In the genomic region with DNA sequence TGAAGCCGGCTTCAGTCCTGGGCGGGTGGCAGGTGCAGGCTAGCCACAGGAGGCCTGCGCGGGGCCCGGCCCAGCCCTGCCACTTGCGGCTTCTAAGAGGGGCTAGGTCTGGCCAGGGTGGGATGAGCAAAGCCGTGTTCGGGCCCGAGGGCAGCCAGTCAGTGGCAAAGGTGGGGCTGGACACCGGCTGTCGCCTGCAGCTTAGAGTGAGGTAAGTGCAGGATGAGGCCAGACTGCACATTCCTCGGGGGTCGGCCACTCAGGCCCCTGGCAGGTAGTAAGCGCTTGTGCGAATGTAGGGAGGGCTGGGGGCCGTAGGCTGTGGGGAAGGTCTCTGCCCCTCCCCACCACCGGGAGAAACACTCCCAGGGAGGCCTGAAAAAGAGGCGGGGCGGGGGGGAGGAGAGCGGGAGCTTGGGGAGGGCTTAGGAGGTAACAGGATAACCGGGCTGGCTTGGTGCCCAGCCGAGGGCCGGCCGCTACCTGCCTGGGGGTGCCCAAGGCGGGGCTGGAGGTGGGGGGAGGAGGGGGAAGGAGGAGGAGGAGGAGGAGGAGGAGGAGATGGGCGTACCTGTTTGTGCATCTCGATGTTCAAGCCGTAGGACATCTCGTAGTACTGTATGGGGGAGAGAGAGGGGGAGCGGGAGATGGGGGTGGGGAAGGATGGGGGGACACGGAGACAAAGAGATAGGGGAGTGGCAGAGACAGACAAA, we compare ENCODE assay signal across 9 cellular contexts. TPM values are rescaled to one million over a fixed set of nuclear protein-coding genes. Genes with fewer than 3 reads are reported as not detected.
A peak's percentile ranks its signal among the peaks of the same experiment; 100 is the strongest.
DNase-seq lines count a peak whose midpoint lies in the region; ATAC-seq and TF ChIP-seq lines count a peak whose summit lies in the region.
"Had no signal": no experiment of that assay in that cellular context is flagged by ENCODE, and none has a peak within 500 bp of the region (broad histone marks: within the 10 kb centered on the region; RNA-seq: fewer than 3 reads in every experiment).

No MANE protein-coding gene starts in this region.

- peaks cover 78% of the 10 kb centered on the region for H3K36me3 ChIP-seq in lower lobe of right lung
- peaks cover 23% of the 10 kb centered on the region for H3K36me3 ChIP-seq in MG63

- CTCF ChIA-PET in WTC11 (lab: Charles Lee), result interaction anchor here (1.5 to 1.6 kb wide), 3 partner anchors 20 to 53 kb away, joined by 5 to 6 read pairs (median 5); no protein-coding TSS in a partner anchor
- CTCF ChIA-PET in activated CD4-positive, alpha-beta T cell treated with anti-CD3 and anti-CD28 coated beads for 36 hours (lab: Charles Lee), result no interaction called here
- CTCF ChIA-PET in GM10248 (lab: Yijun Ruan, JAX), result interaction anchor here (4.7 kb wide), 1 partner anchor 20 kb away, joined by 20 read pairs; no protein-coding TSS in a partner anchor

- TF ChIP-seq CTCF in WTC11 (IDR thresholded peaks at IDR 0.05) (no peak), lower lobe of right lung (IDR thresholded peaks at IDR 0.05) (no peak), GM10248 (IDR thresholded peaks at IDR 0.05; ENCODE audit: control extremely low read depth, extremely low read depth, low read depth, missing control alignments) (no peak)

- H3K27me3 ChIP-seq in lower lobe of right lung (ENCODE audit: low read depth) (no peaks in the 10 kb centered on the region), MG63 (no peaks in the 10 kb centered on the region)

- no peak overlapping the region; the same call in 1 of the 2 replicates for H3K4me3 Mint-ChIP-seq in WTC11
- no peak overlapping the region for H3K4me3 Mint-ChIP-seq in activated CD4-positive, alpha-beta T cell treated with anti-CD3 and anti-CD28 coated beads for 36 hours
- H3K4me3 Mint-ChIP-seq: activated T-cell treated with anti-CD3 and anti-CD28 coated beads, Interleukin-2, amount 50 U/mL, for 72 hours had no signal

- peaks cover 20% of the 10 kb centered on the region for H3K36me3 Mint-ChIP-seq in WTC11
- H3K36me3 Mint-ChIP-seq in activated CD4-positive, alpha-beta T cell treated with anti-CD3 and anti-CD28 coated beads for 36 hours (ENCODE audit: low read depth), result peaks cover 47% of the 10 kb centered on the region

- intact Hi-C loops in lower lobe of right lung (cut with DNase I), result no loop called here
- intact Hi-C loops in activated CD4-positive, alpha-beta T cell treated with anti-CD3 and anti-CD28 coated beads for 36 hours (cut with DNase I, micrococcal nuclease), result no loop called here

- H3K9me3 Mint-ChIP-seq in WTC11, result no peaks in the 10 kb centered on the region
- H3K9me3 Mint-ChIP-seq in activated CD4-positive, alpha-beta T cell treated with anti-CD3 and anti-CD28 coated beads for 36 hours (ENCODE audit: low read depth), result no peaks in the 10 kb centered on the region
- H3K9me3 Mint-ChIP-seq: activated T-cell treated with anti-CD3 and anti-CD28 coated beads, Interleukin-2, amount 50 U/mL, for 72 hours had no signal

- DNase-seq in A172 (ENCODE audit: low spot score), result peak; percentile 44
- DNase-seq in NCI-H128 (lab: John Stamatoyannopoulos, UW; ENCODE audit: unreplicated experiment), result peak; percentile 76
- DNase-seq in WTC11 (ENCODE audit: low spot score), result peak; percentile 55
- DNase-seq in lower lobe of right lung, result peak; percentile 77
- no peak for DNase-seq in activated CD4-positive, alpha-beta T cell treated with anti-CD3 and anti-CD28 coated beads for 36 hours
- DNase-seq in MG63, result no peak
- no peak for DNase-seq in GM10248 (ENCODE audit: extremely low spot score)
- DNase-seq: activated T-cell treated with anti-CD3 and anti-CD28 coated beads, Interleukin-2, amount 50 U/mL, for 72 hours had no signal

- no peaks in the 10 kb centered on the region for H3K9me3 ChIP-seq in lower lobe of right lung
- H3K9me3 ChIP-seq in MG63, result no peaks in the 10 kb centered on the region

- peak; percentile 39 for ATAC-seq in WTC11
- peak; percentile 26 to 55 for ATAC-seq in lower lobe of right lung
- no peak for ATAC-seq in activated CD4-positive, alpha-beta T cell treated with anti-CD3 and anti-CD28 coated beads for 36 hours
- no peak for ATAC-seq in GM18870 (IDR thresholded peaks at IDR 0.05; ENCODE audit: unreplicated experiment)

- H3K27ac ChIP-seq in lower lobe of right lung, result no peak overlapping the region

- peaks cover 59% of the 10 kb centered on the region for H3K4me1 ChIP-seq in lower lobe of right lung

- no peak overlapping the region; the same call in 1 of the 2 replicates for H3K27ac Mint-ChIP-seq in WTC11
- no peak overlapping the region for H3K27ac Mint-ChIP-seq in activated CD4-positive, alpha-beta T cell treated with anti-CD3 and anti-CD28 coated beads for 36 hours
- H3K27ac Mint-ChIP-seq: activated T-cell treated with anti-CD3 and anti-CD28 coated beads, Interleukin-2, amount 50 U/mL, for 72 hours had no signal

- H3K4me1 Mint-ChIP-seq in WTC11, result peaks cover 45% of the 10 kb centered on the region
- peaks cover 44% of the 10 kb centered on the region for H3K4me1 Mint-ChIP-seq in activated CD4-positive, alpha-beta T cell treated with anti-CD3 and anti-CD28 coated beads for 36 hours

- no peak overlapping the region for H3K4me3 ChIP-seq in lower lobe of right lung
- no peak overlapping the region for H3K4me3 ChIP-seq in MG63

- no peaks in the 10 kb centered on the region for H3K27me3 Mint-ChIP-seq in WTC11 (ENCODE audit: low read depth)
- H3K27me3 Mint-ChIP-seq in activated CD4-positive, alpha-beta T cell treated with anti-CD3 and anti-CD28 coated beads for 36 hours, result no peaks in the 10 kb centered on the region

- POLR2A ChIA-PET in WTC11 (lab: Charles Lee), result interaction anchor here (0.8 to 1.1 kb wide), 2 partner anchors 13 to 20 kb away, joined by 3 read pairs; no protein-coding TSS in a partner anchor
- POLR2A ChIA-PET in activated CD4-positive, alpha-beta T cell treated with anti-CD3 and anti-CD28 coated beads for 36 hours (lab: Charles Lee), result interaction anchor here (0.6 kb wide), 1 partner anchor 13 kb away, joined by 4 read pairs; no protein-coding TSS in a partner anchor
- POLR2A ChIA-PET in GM10248 (lab: Yijun Ruan, JAX), result no interaction called here

TF ChIP-seq in WTC11, 78 proteins besides CTCF, POLR2A, EP300 and RAD21 (continues in another document):
- no peak for TF ChIP-seq EMX1 (CRISPR knock-in tag; IDR thresholded peaks at IDR 0.05)
- no peak; the same call in 1 of the 2 replicates for TF ChIP-seq ZNF263 (CRISPR knock-in tag; IDR thresholded peaks at IDR 0.05; ENCODE audit: low read depth)
- TF ChIP-seq NFYB (CRISPR knock-in tag; conservative IDR thresholded peaks at IDR 0.05; ENCODE audit: low read depth), result no peak
- TF ChIP-seq, protein P1, sequence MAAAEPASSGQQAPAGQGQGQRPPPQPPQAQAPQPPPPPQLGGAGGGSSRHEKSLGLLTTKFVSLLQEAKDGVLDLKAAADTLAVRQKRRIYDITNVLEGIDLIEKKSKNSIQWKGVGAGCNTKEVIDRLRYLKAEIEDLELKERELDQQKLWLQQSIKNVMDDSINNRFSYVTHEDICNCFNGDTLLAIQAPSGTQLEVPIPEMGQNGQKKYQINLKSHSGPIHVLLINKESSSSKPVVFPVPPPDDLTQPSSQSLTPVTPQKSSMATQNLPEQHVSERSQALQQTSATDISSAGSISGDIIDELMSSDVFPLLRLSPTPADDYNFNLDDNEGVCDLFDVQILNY (CRISPR knock-in tag; IDR thresholded peaks at IDR 0.05), result no peak
- TF ChIP-seq FOXJ3 (CRISPR knock-in tag; IDR thresholded peaks at IDR 0.05; ENCODE audit: borderline replicate concordance), result no peak
- TF ChIP-seq, protein P2, sequence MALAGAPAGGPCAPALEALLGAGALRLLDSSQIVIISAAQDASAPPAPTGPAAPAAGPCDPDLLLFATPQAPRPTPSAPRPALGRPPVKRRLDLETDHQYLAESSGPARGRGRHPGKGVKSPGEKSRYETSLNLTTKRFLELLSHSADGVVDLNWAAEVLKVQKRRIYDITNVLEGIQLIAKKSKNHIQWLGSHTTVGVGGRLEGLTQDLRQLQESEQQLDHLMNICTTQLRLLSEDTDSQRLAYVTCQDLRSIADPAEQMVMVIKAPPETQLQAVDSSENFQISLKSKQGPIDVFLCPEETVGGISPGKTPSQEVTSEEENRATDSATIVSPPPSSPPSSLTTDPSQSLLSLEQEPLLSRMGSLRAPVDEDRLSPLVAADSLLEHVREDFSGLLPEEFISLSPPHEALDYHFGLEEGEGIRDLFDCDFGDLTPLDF (CRISPR knock-in tag; IDR thresholded peaks at IDR 0.05), result no peak
- TF ChIP-seq, protein P3, sequence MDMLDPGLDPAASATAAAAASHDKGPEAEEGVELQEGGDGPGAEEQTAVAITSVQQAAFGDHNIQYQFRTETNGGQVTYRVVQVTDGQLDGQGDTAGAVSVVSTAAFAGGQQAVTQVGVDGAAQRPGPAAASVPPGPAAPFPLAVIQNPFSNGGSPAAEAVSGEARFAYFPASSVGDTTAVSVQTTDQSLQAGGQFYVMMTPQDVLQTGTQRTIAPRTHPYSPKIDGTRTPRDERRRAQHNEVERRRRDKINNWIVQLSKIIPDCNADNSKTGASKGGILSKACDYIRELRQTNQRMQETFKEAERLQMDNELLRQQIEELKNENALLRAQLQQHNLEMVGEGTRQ (CRISPR knock-in tag; IDR thresholded peaks at IDR 0.05), result no peak
- TF ChIP-seq, protein P4, sequence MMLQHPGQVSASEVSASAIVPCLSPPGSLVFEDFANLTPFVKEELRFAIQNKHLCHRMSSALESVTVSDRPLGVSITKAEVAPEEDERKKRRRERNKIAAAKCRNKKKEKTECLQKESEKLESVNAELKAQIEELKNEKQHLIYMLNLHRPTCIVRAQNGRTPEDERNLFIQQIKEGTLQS (CRISPR knock-in tag; conservative IDR thresholded peaks at IDR 0.05), result no peak
- TF ChIP-seq ETV6 (CRISPR knock-in tag; IDR thresholded peaks at IDR 0.05), result no peak

RNA-seq across cellular contexts. Expression of a gene that starts 6.4 kb away (rescaled TPM):
- total RNA-seq in A172 (2014; rRNA removed; shearing (Covaris generic)), result 521 and 529 TPM in 2 replicates
- total RNA-seq in WTC11 (2021), result 233 to 249 TPM (median 246 TPM) in 3 replicates
- 413 TPM for total RNA-seq in lower lobe of right lung
- 100 to 1,000 TPM; 349 to 533 TPM for total RNA-seq in activated CD4-positive, alpha-beta T cell treated with anti-CD3 and anti-CD28 coated beads for 36 hours
- total RNA-seq in MG63 (2014; rRNA removed; shearing (Covaris generic); ENCODE audit: low replicate concordance), result 165 and 217 TPM in 2 replicates

RNA-seq across cellular contexts. Expression of a gene that starts 26.8 kb away (rescaled TPM):
- 2.3 and 2.4 TPM in 2 replicates for total RNA-seq in A172 (2014; rRNA removed; shearing (Covaris generic))
- total RNA-seq in WTC11 (2021) (13.1 to 20.0 TPM (median 15.8 TPM) in 3 replicates), lower lobe of right lung (42.7 TPM)
- total RNA-seq in activated CD4-positive, alpha-beta T cell treated with anti-CD3 and anti-CD28 coated beads for 36 hours, result 1 to 10 TPM; 4.7 to 6.3 TPM
- 1.5 and 4.1 TPM in 2 replicates for total RNA-seq in MG63 (2014; rRNA removed; shearing (Covaris generic); ENCODE audit: low replicate concordance)

RNA-seq across cellular contexts. Expression of a gene that starts 38.3 kb away (rescaled TPM):
- total RNA-seq in A172 (2014; rRNA removed; shearing (Covaris generic)), result 97.7 and 98.4 TPM in 2 replicates
- total RNA-seq in WTC11 (2021) (22.4 to 27.2 TPM (median 23.5 TPM) in 3 replicates), lower lobe of right lung (60.6 TPM)
- 10 to 100 TPM in 1 of 2 experiments, 1 to 10 TPM in 1; 7.3 to 13.2 TPM for total RNA-seq in activated CD4-positive, alpha-beta T cell treated with anti-CD3 and anti-CD28 coated beads for 36 hours
- 29.7 and 46.0 TPM in 2 replicates for total RNA-seq in MG63 (2014; rRNA removed; shearing (Covaris generic); ENCODE audit: low replicate concordance)

Comparison
In these comparisons a context has a peak if more than half of its experiments do, and no peak if none do; other contexts are left out.
1. DNase-seq: peak in A172 (single experiment), NCI-H128 (single experiment), WTC11 (single experiment) and lower lobe of right lung (single experiment); none in activated CD4-positive, alpha-beta T cell treated with anti-CD3 and anti-CD28 coated beads for 36 hours (single experiment), MG63 (single experiment) and GM10248 (single experiment).
2. ATAC-seq: peak in WTC11 (single experiment) and lower lobe of right lung (2 of 2); none in activated CD4-positive, alpha-beta T cell treated with anti-CD3 and anti-CD28 coated beads for 36 hours (single experiment) and GM18870 (single experiment).